Comparison of ENCODE assay signal across 8 cellular contexts in the genomic region with DNA sequence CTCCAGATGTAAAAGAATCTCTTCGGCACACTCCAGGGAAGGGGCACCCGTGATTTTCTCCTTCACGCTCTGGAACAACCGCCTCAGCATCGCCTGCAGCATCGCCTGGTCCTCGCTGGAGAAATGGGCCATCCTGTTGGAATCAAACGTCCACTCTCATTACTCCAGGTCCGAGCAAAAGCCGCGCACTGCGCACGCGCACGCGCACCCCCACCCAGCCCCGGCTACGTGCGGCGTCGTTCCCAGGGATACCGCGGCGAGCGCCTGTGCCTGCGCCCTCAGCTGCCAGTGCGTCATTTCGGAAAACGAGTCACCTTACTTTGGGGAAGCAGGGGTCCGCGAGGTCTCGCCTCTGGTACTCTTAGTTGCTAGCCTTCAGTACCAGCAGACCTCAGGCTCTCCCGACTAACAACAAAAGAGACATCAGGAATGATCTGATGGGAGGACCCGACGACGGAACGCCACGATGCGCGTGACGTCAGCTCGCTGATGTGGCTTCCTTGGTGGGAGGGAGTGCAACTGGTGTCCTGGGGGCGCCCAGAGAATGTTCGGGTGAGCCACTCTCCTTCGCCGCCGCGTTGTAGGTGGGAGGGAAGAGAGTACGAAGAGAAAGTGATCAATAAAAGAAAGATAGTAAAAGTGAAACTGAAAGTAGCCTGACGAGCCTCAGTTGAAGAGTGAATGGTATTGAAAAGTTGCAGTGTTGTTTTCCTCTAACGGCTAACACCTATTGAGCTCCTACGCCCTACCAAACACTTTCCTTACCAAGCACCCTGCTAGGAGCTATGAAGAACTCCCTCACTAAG. TPM values are rescaled to one million over a fixed set of nuclear protein-coding genes. Genes with fewer than 3 reads are reported as not detected.
A peak's percentile ranks its signal among the peaks of the same experiment; 100 is the strongest.
DNase-seq lines count a peak whose midpoint lies in the region; ATAC-seq and TF ChIP-seq lines count a peak whose summit lies in the region.

A gene with protein sequence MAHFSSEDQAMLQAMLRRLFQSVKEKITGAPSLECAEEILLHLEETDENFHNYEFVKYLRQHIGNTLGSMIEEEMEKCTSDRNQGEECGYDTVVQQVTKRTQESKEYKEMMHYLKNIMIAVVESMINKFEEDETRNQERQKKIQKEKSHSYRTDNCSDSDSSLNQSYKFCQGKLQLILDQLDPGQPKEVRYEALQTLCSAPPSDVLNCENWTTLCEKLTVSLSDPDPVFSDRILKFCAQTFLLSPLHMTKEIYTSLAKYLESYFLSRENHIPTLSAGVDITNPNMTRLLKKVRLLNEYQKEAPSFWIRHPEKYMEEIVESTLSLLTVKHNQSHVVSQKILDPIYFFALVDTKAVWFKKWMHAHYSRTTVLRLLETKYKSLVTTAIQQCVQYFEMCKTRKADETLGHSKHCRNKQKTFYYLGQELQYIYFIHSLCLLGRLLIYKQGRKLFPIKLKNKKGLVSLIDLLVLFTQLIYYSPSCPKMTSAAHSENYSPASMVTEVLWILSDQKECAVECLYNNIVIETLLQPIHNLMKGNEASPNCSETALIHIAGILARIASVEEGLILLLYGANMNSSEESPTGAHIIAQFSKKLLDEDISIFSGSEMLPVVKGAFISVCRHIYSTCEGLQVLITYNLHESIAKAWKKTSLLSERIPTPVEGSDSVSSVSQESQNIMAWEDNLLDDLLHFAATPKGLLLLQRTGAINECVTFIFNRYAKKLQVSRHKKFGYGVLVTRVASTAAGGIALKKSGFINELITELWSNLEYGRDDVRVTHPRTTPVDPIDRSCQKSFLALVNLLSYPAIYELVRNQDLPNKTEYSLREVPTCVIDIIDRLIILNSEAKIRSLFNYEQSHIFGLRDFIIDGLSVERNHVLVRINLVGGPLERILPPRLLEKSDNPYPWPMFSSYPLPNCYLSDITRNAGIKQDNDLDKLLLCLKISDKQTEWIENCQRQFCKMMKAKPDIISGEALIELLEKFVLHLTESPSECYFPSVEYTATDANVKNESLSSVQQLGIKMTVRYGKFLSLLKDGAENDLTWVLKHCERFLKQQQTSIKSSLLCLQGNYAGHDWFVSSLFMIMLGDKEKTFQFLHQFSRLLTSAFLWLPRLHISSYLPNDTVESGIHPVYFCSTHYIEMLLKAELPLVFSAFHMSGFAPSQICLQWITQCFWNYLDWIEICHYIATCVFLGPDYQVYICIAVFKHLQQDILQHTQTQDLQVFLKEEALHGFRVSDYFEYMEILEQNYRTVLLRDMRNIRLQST (minus strand): TSS at position 182 of the 806 bp plus-strand sequence. CDS start 50 bp downstream, at position 132.

- TF ChIP-seq CTCF in PC-9 (conservative IDR thresholded peaks at IDR 0.05): no peak

- H3K9ac ChIP-seq in mucosa of rectum (ENCODE audit: low read depth in 1 of 2, low read length in 2 of 2): peak within 1 kb of the TSS; percentile 93

- no peaks in the 10 kb centered on the region for H4K20me1 ChIP-seq in PC-9 (ENCODE audit: insufficient read depth)

- H3F3A ChIP-seq in PC-9 (ENCODE audit: insufficient read depth, low read depth): peaks cover 9% of the 10 kb centered on the region; the same call in 1 of the 2 replicates

- H3K27me3 ChIP-seq in PC-9 (ENCODE audit: insufficient read depth, low read depth) (no peaks in the 10 kb centered on the region), esophagus (ENCODE audit: control insufficient read depth in 1 of 2, insufficient read depth in 2 of 2, low read length in 2 of 2) (no peaks in the 10 kb centered on the region), mucosa of rectum (ENCODE audit: control insufficient read depth in 2 of 2, insufficient read depth in 2 of 2, low read length in 2 of 2) (no peaks in the 10 kb centered on the region)

- POLR2A ChIA-PET in PC-9 (lab: Charles Lee; ENCODE audit: unreplicated experiment): interaction anchor here (0.6 kb wide), 1 partner anchor 665 kb away, joined by 3 read pairs; no protein-coding TSS in a partner anchor

- peak; percentile 94 for ATAC-seq in GM21717 (IDR thresholded peaks at IDR 0.05; ENCODE audit: unreplicated experiment)

- peak within 1 kb of the TSS; percentile 97 for H3K4me2 ChIP-seq in PC-9

- H3K27ac Mint-ChIP-seq in activated T-cell treated with anti-CD3 and anti-CD28 coated beads, Interleukin-2, amount 50 U/mL, for 24 hours: peak within 1 kb of the TSS; percentile 98

- H3K4me1 Mint-ChIP-seq in activated T-cell treated with anti-CD3 and anti-CD28 coated beads, Interleukin-2, amount 50 U/mL, for 24 hours (ENCODE audit: low read depth): peaks cover 41% of the 10 kb centered on the region

- H3K9me3 Mint-ChIP-seq in activated T-cell treated with anti-CD3 and anti-CD28 coated beads, Interleukin-2, amount 50 U/mL, for 24 hours: no peaks in the 10 kb centered on the region

- H3K27ac ChIP-seq in PC-9: peak within 1 kb of the TSS; percentile 83
- H3K27ac ChIP-seq in esophagus (ENCODE audit: low read depth in 2 of 2, low read length in 1 of 2): peak within 1 kb of the TSS; percentile 90 to 98
- H3K27ac ChIP-seq in mucosa of rectum (ENCODE audit: low read depth in 2 of 2, low read length in 2 of 2): peak within 1 kb of the TSS; percentile 98 to 99

- H3K36me3 ChIP-seq in PC-9 (ENCODE audit: low read depth): no peaks in the 10 kb centered on the region
- no peaks in the 10 kb centered on the region for H3K36me3 ChIP-seq in esophagus (ENCODE audit: control insufficient read depth in 2 of 2, insufficient read depth in 2 of 2, low read length in 1 of 2)
- H3K36me3 ChIP-seq in mucosa of rectum (ENCODE audit: control insufficient read depth in 2 of 2, insufficient read depth in 2 of 2, low read length in 2 of 2): no peaks in the 10 kb centered on the region

- peak within 1 kb of the TSS; percentile 100 for H2AFZ ChIP-seq in PC-9

- intact Hi-C loops in PC-9 (cut with micrococcal nuclease; ENCODE audit: unreplicated experiment): no loop called here

- TSS peak; percentile 96 for BruUV-seq in PC-9 (replicated peaks; lab: Mats Ljungman, UMichigan)

- 0 to 1% methylated on average over 52 of the region's 52 CpGs for WGBS in esophagus, 2 donors

- H3K36me3 Mint-ChIP-seq in activated T-cell treated with anti-CD3 and anti-CD28 coated beads, Interleukin-2, amount 50 U/mL, for 24 hours (ENCODE audit: low read depth): peaks cover 5% of the 10 kb centered on the region

- 0 out of 2 replicates have a peak, but pooled peaks cover 7% of the 10 kb centered on the region for H3K79me2 ChIP-seq in PC-9 (ENCODE audit: low read depth)

- H3K9me3 ChIP-seq in PC-9 (ENCODE audit: insufficient read depth, low read depth) (no peaks in the 10 kb centered on the region), esophagus (ENCODE audit: control insufficient read depth in 2 of 2, insufficient read depth in 1 of 2, low read depth in 1 of 2, low read length in 1 of 2) (no peaks in the 10 kb centered on the region), mucosa of rectum (ENCODE audit: control insufficient read depth in 2 of 2, low read length in 2 of 2) (no peaks in the 10 kb centered on the region)

- CTCF ChIA-PET in PC-9 (lab: Charles Lee): interaction anchor here (0.6 kb wide), 1 partner anchor 698 kb away, joined by 4 read pairs; no protein-coding TSS in a partner anchor

- peak within 1 kb of the TSS; percentile 83 for H3K4me3 ChIP-seq in Jurkat, Clone E6-1 (ENCODE audit: low read length)
- H3K4me3 ChIP-seq in PC-9 (peak within 1 kb of the TSS; percentile 91), esophagus (ENCODE audit: low read depth in 1 of 2, low read length in 2 of 2) (peak within 1 kb of the TSS; percentile 81 to 83), mucosa of rectum (ENCODE audit: low read length in 2 of 2) (peak within 1 kb of the TSS; percentile 94 to 95)

- DNase-seq in DMS53 (lab: John Stamatoyannopoulos, UW): peak; percentile 91
- DNase-seq in Jurkat, Clone E6-1 (ENCODE audit: low read depth, low spot score): peak; percentile 74
- DNase-seq in PC-9: peak; percentile 83 to 90
- peak; percentile 92 for DNase-seq in activated T-cell treated with anti-CD3 and anti-CD28 coated beads, Interleukin-2, amount 50 U/mL, for 24 hours
- peak; percentile 75 to 78 for DNase-seq in stimulated activated CD8-positive, alpha-beta memory T cell treated with anti-CD3 and anti-CD28 coated beads, Interleukin-4, amount 100 ng/mL, for 4 hours (ENCODE audit: low read depth in 2 of 2, low spot score in 1 of 2)

- peak within 1 kb of the TSS; percentile 88 for H3K4me3 Mint-ChIP-seq in activated T-cell treated with anti-CD3 and anti-CD28 coated beads, Interleukin-2, amount 50 U/mL, for 24 hours

- H3K27me3 Mint-ChIP-seq in activated T-cell treated with anti-CD3 and anti-CD28 coated beads, Interleukin-2, amount 50 U/mL, for 24 hours: no peaks in the 10 kb centered on the region

- H3K4me1 ChIP-seq in PC-9 (replicated peaks; ENCODE audit: insufficient read depth) (peaks cover 23% of the 10 kb centered on the region; the same call in 1 of the 2 replicates), esophagus (ENCODE audit: control insufficient read depth in 2 of 2, insufficient read depth in 2 of 2, low read length in 1 of 2) (no peaks in the 10 kb centered on the region), mucosa of rectum (ENCODE audit: control insufficient read depth in 2 of 2, insufficient read depth in 2 of 2, low read length in 2 of 2) (peaks cover 4 to 5% of the 10 kb centered on the region in 2 donors)

- no peaks in the 10 kb centered on the region for H3K9me2 ChIP-seq in PC-9 (ENCODE audit: insufficient read depth)

RNA-seq across cellular contexts. Expression of the gene that starts here (rescaled TPM):
- polyA plus RNA-seq in Jurkat, Clone E6-1 (2012; ENCODE audit: insufficient read depth, insufficient read length): 6.1 TPM
- total RNA-seq in PC-9 (2021): 12.0 and 14.0 TPM in 2 replicates
- polyA plus RNA-seq in esophagus: 1 to 10 TPM; 1.1 to 1.2 TPM

Comparison
In these comparisons a context has a peak if more than half of its experiments do, and no peak if none do; other contexts are left out.
1. Peak in every context shown above with its lines: DNase-seq, ATAC-seq, H3K4me3 ChIP-seq and H3K27ac ChIP-seq.